In the genomic region with DNA sequence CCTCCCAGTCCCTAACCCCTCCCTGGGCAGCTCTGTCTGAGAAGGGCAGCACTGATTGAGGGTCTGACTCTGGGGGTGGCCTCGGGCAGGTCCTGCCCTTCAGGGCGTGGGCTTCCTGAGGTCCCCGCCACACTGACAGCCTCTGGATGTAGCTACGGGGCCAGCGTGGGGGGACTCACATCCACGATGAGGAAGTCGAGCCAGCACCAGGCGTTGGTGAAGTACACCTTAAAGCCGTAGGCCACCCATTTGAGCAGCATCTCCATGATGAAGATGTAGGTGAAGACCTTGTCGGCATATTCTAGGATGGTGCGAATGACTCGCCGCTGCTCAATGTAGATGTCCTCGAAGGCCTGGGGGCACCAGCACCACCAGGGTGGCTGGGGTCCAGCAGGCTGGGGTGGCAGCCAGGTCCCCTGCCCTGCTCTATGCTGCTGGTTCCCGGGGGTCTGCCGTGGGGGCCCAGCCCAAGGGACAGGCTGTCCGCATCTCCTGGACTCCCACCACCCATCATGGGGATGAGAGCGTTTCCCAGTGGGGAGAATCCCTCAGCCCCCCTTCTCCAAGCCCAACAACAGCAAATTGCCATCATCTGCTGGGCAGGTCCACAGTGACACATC, we compare ENCODE assay signal across 14 cellular contexts. TPM values are rescaled to one million over a fixed set of nuclear protein-coding genes. Genes with fewer than 3 reads are reported as not detected.
DNase-seq lines count a peak whose midpoint lies in the region; ATAC-seq and TF ChIP-seq lines count a peak whose summit lies in the region.
"Had no signal": no experiment of that assay in that cellular context is flagged by ENCODE, and none has a peak within 500 bp of the region (broad histone marks: within the 10 kb centered on the region; RNA-seq: fewer than 3 reads in every experiment).

No MANE protein-coding gene starts in this region.

- H3K79me2 ChIP-seq in Loucy (ENCODE audit: insufficient read depth, low read length), result peaks cover 6% of the 10 kb centered on the region; the same call in 1 of the 2 replicates

- no peak overlapping the region for H3K27ac ChIP-seq in heart left ventricle
- H3K27ac ChIP-seq in skeletal muscle tissue (ENCODE audit: low read depth, low read length), result peak overlapping the region; percentile 81

- peak overlapping the region; percentile 95 for H3K4me2 ChIP-seq in Loucy (ENCODE audit: low read depth, low read length, poor library complexity, severe bottlenecking)

- no peaks in the 10 kb centered on the region for H3K9me2 ChIP-seq in Loucy (replicated peaks; ENCODE audit: low read depth, low read length)

- intact Hi-C loops in Right ventricle myocardium inferior (cut with DNase I) (loop anchor here (2.0 to 5.0 kb wide), 2 partner anchors 29 to 39 kb away; a partner anchor contains a TSS), heart left ventricle (cut with DNase I) (loop anchor here in 3 of 10 donors (2.0 to 5.0 kb wide), 2 partner anchors 39 to 41 kb away; no protein-coding TSS in a partner anchor)

- no peak overlapping the region for H2AFZ ChIP-seq in Loucy (ENCODE audit: low read length)

- no peaks in the 10 kb centered on the region for H3F3A ChIP-seq in Loucy (ENCODE audit: low read depth)

- H3K27me3 ChIP-seq in heart left ventricle (no peaks in the 10 kb centered on the region), Loucy (ENCODE audit: insufficient read depth, low read length, poor library complexity, severe bottlenecking) (no peaks in the 10 kb centered on the region), skeletal muscle tissue (ENCODE audit: control insufficient read depth in 3 of 3, insufficient read depth in 3 of 3, low read length in 3 of 3) (no peaks in the 10 kb centered on the region)
- H3K27me3 ChIP-seq: BE2C had no signal

- WGBS in heart left ventricle, 4 donors, result 86 to 92% (median 89%) methylated on average over 8 to 18 of the region's 18 CpGs

- no peaks in the 10 kb centered on the region for H3K36me3 ChIP-seq in heart left ventricle
- no peaks in the 10 kb centered on the region for H3K36me3 ChIP-seq in Loucy (ENCODE audit: insufficient read depth, low read length)
- H3K36me3 ChIP-seq in skeletal muscle tissue (ENCODE audit: control insufficient read depth in 3 of 3, insufficient read depth in 3 of 3, low read length in 3 of 3), result peaks cover 23 to 46% (median 45%) of the 10 kb centered on the region in 3 donors
- H3K36me3 ChIP-seq: BE2C, HAP-1 had no signal

- H4K20me1 ChIP-seq in Loucy (ENCODE audit: insufficient read depth, low read length, poor library complexity, severe bottlenecking), result no peaks in the 10 kb centered on the region

- H3K9ac ChIP-seq in Loucy (ENCODE audit: low read depth, low read length, poor library complexity, severe bottlenecking) (peak overlapping the region; percentile 84), skeletal muscle tissue (ENCODE audit: low read depth in 1 of 3, low read length in 3 of 3) (peak overlapping the region in 1 of 3 donors; percentile 33)

- no peak for TF ChIP-seq POLR2A in heart left ventricle (IDR thresholded peaks at IDR 0.05)

- TF ChIP-seq CTCF in heart left ventricle (IDR thresholded peaks at IDR 0.05) (no peak), Loucy (conservative IDR thresholded peaks at IDR 0.05; ENCODE audit: low read length) (no peak)

- no peaks in the 10 kb centered on the region for H3K9me3 ChIP-seq in heart left ventricle
- no peaks in the 10 kb centered on the region for H3K9me3 ChIP-seq in Loucy (ENCODE audit: insufficient read depth, low read depth, low read length)
- no peaks in the 10 kb centered on the region for H3K9me3 ChIP-seq in skeletal muscle tissue (ENCODE audit: control insufficient read depth in 3 of 3, low read length in 3 of 3)
- H3K9me3 ChIP-seq: BE2C, Caco-2, HAP-1 had no signal

- ATAC-seq in Right ventricle myocardium inferior (no peak), heart left ventricle (no peak), HG02973 (IDR thresholded peaks at IDR 0.05; ENCODE audit: unreplicated experiment) (no peak)

- peaks cover 0 to 15% (median 0%) of the 10 kb centered on the region in 12 donors for H3K4me1 ChIP-seq in heart left ventricle
- H3K4me1 ChIP-seq in Loucy (ENCODE audit: insufficient read depth, low read length, poor library complexity, severe bottlenecking), result peaks cover 76% of the 10 kb centered on the region
- peaks cover 50 to 84% (median 59%) of the 10 kb centered on the region in 3 donors for H3K4me1 ChIP-seq in skeletal muscle tissue (ENCODE audit: control insufficient read depth in 3 of 3, insufficient read depth in 3 of 3, low read length in 3 of 3)
- H3K4me1 ChIP-seq: BE2C, Caco-2, HAP-1 had no signal

- DNase-seq in Right ventricle myocardium inferior (ENCODE audit: missing footprints) (peak; percentile 53), heart left ventricle (no peak), SW480 (ENCODE audit: low spot score) (no peak), HuH-7.5 (ENCODE audit: low spot score) (no peak)
- DNase-seq: BE2C; Caco-2; CD8-positive, alpha-beta memory T cell; DND-41; GDM1 had no signal

- H3K4me3 ChIP-seq in heart left ventricle, result no peak overlapping the region
- peak overlapping the region; percentile 71 for H3K4me3 ChIP-seq in Loucy (ENCODE audit: low read length, poor library complexity, severe bottlenecking)
- H3K4me3 ChIP-seq in skeletal muscle tissue (ENCODE audit: low read length in 3 of 3), result no peak overlapping the region
- H3K4me3 ChIP-seq: HAP-1 had no signal

RNA-seq across cellular contexts. Expression of a gene that starts 15.7 kb away (rescaled TPM):
- total RNA-seq in Right ventricle myocardium inferior (6.9 TPM), heart left ventricle (10 to 100 TPM in 2 of 9 donors, 1 to 10 TPM in 7; 2.2 to 16.2 (median 4.3) TPM), skeletal muscle tissue (2.1 TPM)
- polyA plus RNA-seq in heart left ventricle, result 1 to 10 TPM; 5.1 to 6.3 TPM
- total RNA-seq: Caco-2 had no signal

RNA-seq across cellular contexts. Expression of a gene that starts 24.9 kb away (rescaled TPM):
- total RNA-seq in Right ventricle myocardium inferior (0.32 TPM), heart left ventricle (1 to 10 TPM in 4 of 9 donors, under 1 TPM in 5; 0.37 to 2.1 (median 0.67) TPM), skeletal muscle tissue (32.9 TPM)
- 1 to 10 TPM in 1 of 2 donors, under 1 TPM in 1; 0.33 to 1.8 TPM for polyA plus RNA-seq in heart left ventricle
- total RNA-seq: Caco-2 had no signal
- polyA plus RNA-seq: CD8-positive, alpha-beta memory T cell had no signal

RNA-seq across cellular contexts. Expression of a gene that starts 29.2 kb away (rescaled TPM):
- total RNA-seq in Right ventricle myocardium inferior, result not detected
- total RNA-seq in heart left ventricle, result not detected
- polyA plus RNA-seq in heart left ventricle, result not detected
- not detected for total RNA-seq in skeletal muscle tissue
- total RNA-seq: Caco-2; CD8-positive, alpha-beta memory T cell; H1 had no signal
- polyA plus RNA-seq: CD8-positive, alpha-beta memory T cell had no signal

RNA-seq across cellular contexts. Expression of a gene that starts 36.8 kb away (rescaled TPM):
- not detected for total RNA-seq in Right ventricle myocardium inferior
- total RNA-seq in heart left ventricle, result not detected
- not detected for polyA plus RNA-seq in heart left ventricle
- total RNA-seq in skeletal muscle tissue, result not detected
- total RNA-seq: Caco-2; CD8-positive, alpha-beta memory T cell; H1 had no signal
- polyA plus RNA-seq: CD8-positive, alpha-beta memory T cell; H1 had no signal

RNA-seq across cellular contexts. Expression of a gene that starts 50.3 kb away (rescaled TPM):
- total RNA-seq in Right ventricle myocardium inferior (0.51 TPM), heart left ventricle (1 to 10 TPM in 1 of 9 donors, under 1 TPM in 5, not detected in 3; 0.15 to 1.8 (median 0.34) TPM), skeletal muscle tissue (not detected)
- under 1 TPM; 0.15 to 0.19 TPM for polyA plus RNA-seq in heart left ventricle
- total RNA-seq: Caco-2 had no signal

Comparison
In these comparisons a context has a peak if more than half of its experiments do, and no peak if none do; other contexts are left out.
1. RNA of a gene that starts 24.9 kb away (total RNA-seq): 32.9 TPM in skeletal muscle tissue (single experiment); 0.37 to 2.1 TPM in heart left ventricle and 0.32 TPM in Right ventricle myocardium inferior (single experiment); every median in the first group is over 10 times any median in the second.